In genomic region chr12:48189331-48190125, GRCh38 we compare ENCODE assay signal across 1 cellular context.
TF ChIP-seq lines count a peak whose summit lies in the region.

No MANE protein-coding gene starts in this region.

TF ChIP-seq in H1, 55 proteins besides CTCF, POLR2A, EP300 and RAD21:
- no peak for TF ChIP-seq TBP (IDR thresholded peaks at IDR 0.05; ENCODE audit: low read depth, low read length)
- 0 out of 4 replicates have a peak, but pooled peaks of 1 of the 2 experiments have one; percentile 22 for TF ChIP-seq SIN3A (conservative IDR thresholded peaks at IDR 0.05 in 1 of 2, IDR thresholded peaks at IDR 0.05 in 1 of 2; ENCODE audit: low read depth in 1 of 2, low read length in 2 of 2)
TF ChIP-seq in H1: peak in this region for 1.
